In the genomic region with DNA sequence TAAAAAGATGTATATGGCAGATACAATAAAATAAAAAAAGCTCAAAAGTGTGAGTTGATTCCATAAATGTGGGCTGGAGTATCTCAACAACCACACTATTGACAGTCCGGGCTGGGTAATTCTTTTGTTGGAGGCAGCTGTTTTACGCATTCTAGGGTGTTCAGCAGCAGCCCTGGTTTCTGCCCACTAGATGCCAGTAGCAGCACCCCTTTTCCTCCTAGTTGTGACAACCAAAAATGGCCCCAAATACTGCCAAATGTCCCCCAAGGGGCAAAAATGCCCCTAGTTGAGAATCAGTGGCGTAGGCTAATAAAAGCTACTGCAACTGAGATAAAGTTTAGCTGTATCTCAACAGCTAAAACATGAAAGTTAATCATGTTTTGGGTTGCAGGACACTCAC, we compare ENCODE assay signal across 8 cellular contexts. TPM values are rescaled to one million over a fixed set of nuclear protein-coding genes. Genes with fewer than 3 reads are reported as not detected.
DNase-seq lines count a peak whose midpoint lies in the region; ATAC-seq and TF ChIP-seq lines count a peak whose summit lies in the region.

No MANE protein-coding gene starts in this region.

- H3K9me3 Mint-ChIP-seq in HFFc6 = peaks cover 9% of the 10 kb centered on the region
- peaks cover 4% of the 10 kb centered on the region for H3K9me3 Mint-ChIP-seq in stimulated activated effector memory CD8-positive, alpha-beta T cell treated with anti-CD3 and anti-CD28 coated beads, Interleukin-12 subunit alpha, Interleukin-12 subunit beta, amount 100 ng/mL, for 72 hours

- 0 out of 2 replicates have a peak, but pooled peaks cover 7% of the 10 kb centered on the region for H3K4me1 Mint-ChIP-seq in HFFc6 (ENCODE audit: low read depth)
- no peaks in the 10 kb centered on the region for H3K4me1 Mint-ChIP-seq in stimulated activated effector memory CD8-positive, alpha-beta T cell treated with anti-CD3 and anti-CD28 coated beads, Interleukin-12 subunit alpha, Interleukin-12 subunit beta, amount 100 ng/mL, for 72 hours

- H3K4me3 ChIP-seq in BE2C (ENCODE audit: low read depth, low read length) (no peak overlapping the region), transverse colon (no peak overlapping the region), HAP-1 (no peak overlapping the region)

- no peak overlapping the region for H3K27ac ChIP-seq in transverse colon

- intact Hi-C loops in transverse colon (cut with DNase I; ENCODE audit: low total_unique reads) = no loop called here

- no peak overlapping the region; the same call in 1 of the 2 replicates for H3K27ac Mint-ChIP-seq in HFFc6
- H3K27ac Mint-ChIP-seq in stimulated activated effector memory CD8-positive, alpha-beta T cell treated with anti-CD3 and anti-CD28 coated beads, Interleukin-12 subunit alpha, Interleukin-12 subunit beta, amount 100 ng/mL, for 72 hours = no peak overlapping the region

- WGBS in transverse colon (ENCODE audit: low coverage in 1 of 2), 2 donors = 62 to 67% methylated on average over 3 of the region's 3 CpGs

- ATAC-seq in GM18502 (IDR thresholded peaks at IDR 0.05; ENCODE audit: poor library complexity, unreplicated experiment) = no peak
- no peak for ATAC-seq in stimulated activated effector memory CD8-positive, alpha-beta T cell treated with anti-CD3 and anti-CD28 coated beads, Interleukin-12 subunit alpha, Interleukin-12 subunit beta, amount 100 ng/mL, for 72 hours

- H3K4me3 Mint-ChIP-seq in HFFc6 = no peak overlapping the region
- no peak overlapping the region for H3K4me3 Mint-ChIP-seq in stimulated activated effector memory CD8-positive, alpha-beta T cell treated with anti-CD3 and anti-CD28 coated beads, Interleukin-12 subunit alpha, Interleukin-12 subunit beta, amount 100 ng/mL, for 72 hours

- in situ Hi-C loops in transverse colon (cut with MboI; ENCODE audit: low pct_ligation_motif_present in 1 of 4, low pct_unique_long_range_greater_than_20kb in 1 of 4, low sequenced_read_pairs in 3 of 4) (no loop called here), HAP-1 (cut with MboI; ENCODE audit: low sequenced_read_pairs) (no loop called here)

- no peaks in the 10 kb centered on the region for H3K9me3 ChIP-seq in BE2C
- no peaks in the 10 kb centered on the region for H3K9me3 ChIP-seq in transverse colon
- H3K9me3 ChIP-seq in HAP-1 = no peaks in the 10 kb centered on the region

- no peak for TF ChIP-seq POLR2A in transverse colon (IDR thresholded peaks at IDR 0.05)

- peak; percentile 6 for DNase-seq in BE2C
- peak; percentile 32 for DNase-seq in HFFc6
- peak; percentile 67 for DNase-seq in activated effector memory CD4-positive, alpha-beta T cell treated with anti-CD3 and anti-CD28 coated beads, Interleukin-2, amount 50 U/mL, for 16 hours
- peak in 27 of 51 donors; percentile 0 to 48 (median 9) for DNase-seq in hypothalamus (lab: John Stamatoyannopoulos, UW)
- DNase-seq in transverse colon = peak; percentile 16
- DNase-seq in stimulated activated effector memory CD8-positive, alpha-beta T cell treated with anti-CD3 and anti-CD28 coated beads, Interleukin-12 subunit alpha, Interleukin-12 subunit beta, amount 100 ng/mL, for 72 hours (ENCODE audit: low spot score in 2 of 2) = no peak
- DNase-seq in HAP-1 (ENCODE audit: low spot score in 2 of 2) = no peak

- peak; percentile 32 for TF ChIP-seq CTCF in BE2C (IDR thresholded peaks at IDR 0.05; ENCODE audit: low read depth, low read length)
- TF ChIP-seq CTCF in HFFc6 (IDR thresholded peaks at IDR 0.05) = peak; percentile 69
- TF ChIP-seq CTCF in transverse colon (IDR thresholded peaks at IDR 0.05) = peak in 4 of 5 experiments; percentile 29 to 48 (median 37)

- no peaks in the 10 kb centered on the region for H3K4me1 ChIP-seq in BE2C
- peaks cover 0 to 11% (median 2%) of the 10 kb centered on the region in 4 donors for H3K4me1 ChIP-seq in transverse colon
- no peaks in the 10 kb centered on the region for H3K4me1 ChIP-seq in HAP-1

- H3K36me3 ChIP-seq in BE2C (no peaks in the 10 kb centered on the region), transverse colon (no peaks in the 10 kb centered on the region), HAP-1 (replicated peaks) (no peaks in the 10 kb centered on the region)

- TF ChIP-seq EP300 in transverse colon (IDR thresholded peaks at IDR 0.05; ENCODE audit: low read depth) = no peak

- H3K27me3 ChIP-seq in BE2C (no peaks in the 10 kb centered on the region), transverse colon (no peaks in the 10 kb centered on the region), HAP-1 (ENCODE audit: low read depth) (no peaks in the 10 kb centered on the region)

- H3K27me3 Mint-ChIP-seq in HFFc6 (ENCODE audit: insufficient read depth) = no peaks in the 10 kb centered on the region

- H3K36me3 Mint-ChIP-seq in HFFc6 (ENCODE audit: low read depth) = no peaks in the 10 kb centered on the region
- H3K36me3 Mint-ChIP-seq in stimulated activated effector memory CD8-positive, alpha-beta T cell treated with anti-CD3 and anti-CD28 coated beads, Interleukin-12 subunit alpha, Interleukin-12 subunit beta, amount 100 ng/mL, for 72 hours = no peaks in the 10 kb centered on the region

RNA-seq across cellular contexts. Expression of a gene that starts 44.7 kb away (rescaled TPM):
- 6.0 TPM for polyA plus RNA-seq in BE2C (2012; ENCODE audit: insufficient read depth, insufficient read length, low read depth)
- total RNA-seq in HFFc6 (2021; fragmentation: NEBNext Ultra II Directional; extraction: Animal tissue kit (Norgen Biotek cat#: 25700)) = 100 to 1,000 TPM in 5 of 6 experiments, 10 to 100 TPM in 1; 96.3 to 120 (median 113) TPM
- total RNA-seq in transverse colon = 100 to 1,000 TPM in 2 of 4 donors, 10 to 100 TPM in 2; 83.8 to 200 (median 101) TPM

Comparison
In these comparisons a context has a peak if more than half of its experiments do, and no peak if none do; other contexts are left out.
1. DNase-seq: peak in BE2C (single experiment), HFFc6 (single experiment), activated effector memory CD4-positive, alpha-beta T cell treated with anti-CD3 and anti-CD28 coated beads, Interleukin-2, amount 50 U/mL, for 16 hours (single experiment), hypothalamus (27 of 51) and transverse colon (single experiment); none in stimulated activated effector memory CD8-positive, alpha-beta T cell treated with anti-CD3 and anti-CD28 coated beads, Interleukin-12 subunit alpha, Interleukin-12 subunit beta, amount 100 ng/mL, for 72 hours (0 of 2) and HAP-1 (0 of 2).
2. Peak in every context shown above with its lines, with median percentiles within 50 percentile points of each other: CTCF ChIP-seq.